In genomic region chrX:23667239-23668177, GRCh38 we compare ENCODE assay signal across 8 cellular contexts. TPM values are rescaled to one million over a fixed set of nuclear protein-coding genes. Genes with fewer than 3 reads are reported as not detected.
DNase-seq lines count a peak whose midpoint lies in the region; ATAC-seq and TF ChIP-seq lines count a peak whose summit lies in the region.

TSS of gene PRDX4 (plus strand) at chrX:23667493. CDS start at chrX:23667571, 78 bp downstream.

- no peaks in the 10 kb centered on the region for H3K9me3 ChIP-seq in neural cell (ENCODE audit: low read length)

- H3K4me2 ChIP-seq in GM23338 (peak within 1 kb of the TSS; percentile 76), neural cell (ENCODE audit: low read length) (peak within 1 kb of the TSS; percentile 51)

- no peak within 1 kb of the TSS for H2AFZ ChIP-seq in GM23338
- peak within 1 kb of the TSS; percentile 14 for H2AFZ ChIP-seq in neural cell (ENCODE audit: low read depth, low read length)

- no peak within 1 kb of the TSS for H3K27ac Mint-ChIP-seq in GM23338
- H3K27ac Mint-ChIP-seq in stimulated activated naive CD8-positive, alpha-beta T cell treated with anti-CD3 and anti-CD28 coated beads, Interleukin-15, amount 100 ng/mL, for 72 hours = peak within 1 kb of the TSS; percentile 95 to 97

- no peaks in the 10 kb centered on the region for H3F3A ChIP-seq in GM23338 (replicated peaks; ENCODE audit: low read depth)
- H3F3A ChIP-seq in neural cell (ENCODE audit: insufficient read depth, low read length, poor library complexity, severe bottlenecking) = no peaks in the 10 kb centered on the region

- TF ChIP-seq EP300 in neural cell (conservative IDR thresholded peaks at IDR 0.05; ENCODE audit: poor library complexity, severe bottlenecking) = no peak

- peak within 1 kb of the TSS; percentile 62 for H3K9ac ChIP-seq in neural cell (ENCODE audit: low read length)

- no peak within 1 kb of the TSS for H3K27ac ChIP-seq in GM23338 (ENCODE audit: low read depth)
- no peak within 1 kb of the TSS for H3K27ac ChIP-seq in neural cell (ENCODE audit: low read length)

- H3K4me1 Mint-ChIP-seq in GM23338 = peaks cover 14% of the 10 kb centered on the region
- H3K4me1 Mint-ChIP-seq in stimulated activated naive CD8-positive, alpha-beta T cell treated with anti-CD3 and anti-CD28 coated beads, Interleukin-15, amount 100 ng/mL, for 72 hours = peaks cover 34% of the 10 kb centered on the region

- peak; percentile 93 for ATAC-seq in GM23338
- ATAC-seq in stimulated activated naive CD8-positive, alpha-beta T cell treated with anti-CD3 and anti-CD28 coated beads, Interleukin-15, amount 100 ng/mL, for 72 hours = peak; percentile 75

- H4K20me1 ChIP-seq in GM23338 (replicated peaks; ENCODE audit: insufficient read depth) = no peaks in the 10 kb centered on the region
- no peaks in the 10 kb centered on the region for H4K20me1 ChIP-seq in neural cell (ENCODE audit: insufficient read depth)

- H3K4me3 ChIP-seq in GM23338 (peak within 1 kb of the TSS; percentile 48), neural cell (ENCODE audit: low read length) (peak within 1 kb of the TSS; percentile 80)

- H3K79me2 ChIP-seq in GM23338 (replicated peaks; ENCODE audit: insufficient read depth) = peaks cover 21% of the 10 kb centered on the region
- H3K79me2 ChIP-seq in neural cell (replicated peaks; ENCODE audit: insufficient read depth, low read length) = no peaks in the 10 kb centered on the region

- no peaks in the 10 kb centered on the region for H3K27me3 Mint-ChIP-seq in GM23338 (ENCODE audit: insufficient read depth, low read depth, poor library complexity)
- H3K27me3 Mint-ChIP-seq in stimulated activated naive CD8-positive, alpha-beta T cell treated with anti-CD3 and anti-CD28 coated beads, Interleukin-15, amount 100 ng/mL, for 72 hours = no peaks in the 10 kb centered on the region

- TF ChIP-seq CTCF in GM23338 (conservative IDR thresholded peaks at IDR 0.05; ENCODE audit: low read depth in 2 of 2) = no peak
- peak; percentile 33 for TF ChIP-seq CTCF in neural cell (IDR thresholded peaks at IDR 0.05; ENCODE audit: poor library complexity, severe bottlenecking)

- H3K9me2 ChIP-seq in GM23338 (ENCODE audit: insufficient read depth) = no peaks in the 10 kb centered on the region
- no peaks in the 10 kb centered on the region for H3K9me2 ChIP-seq in neural cell (ENCODE audit: insufficient read depth, low read length)

- peaks cover 6% of the 10 kb centered on the region for H3K4me1 ChIP-seq in GM23338 (ENCODE audit: insufficient read depth)

- TF ChIP-seq POLR2A in Raji (IDR thresholded peaks at IDR 0.05; ENCODE audit: insufficient read depth, low read depth, low read length) = peak; percentile 82

- H3K36me3 Mint-ChIP-seq in GM23338 (ENCODE audit: low read depth) = peaks cover under 1% of the 10 kb centered on the region; the same call in 2 of the 3 replicates

- H3K27me3 ChIP-seq in GM23338 (ENCODE audit: insufficient read depth) = no peaks in the 10 kb centered on the region
- no peaks in the 10 kb centered on the region for H3K27me3 ChIP-seq in neural cell (ENCODE audit: insufficient read depth, low read depth, low read length)

- no peaks in the 10 kb centered on the region for H3K9me3 Mint-ChIP-seq in GM23338
- H3K9me3 Mint-ChIP-seq in stimulated activated naive CD8-positive, alpha-beta T cell treated with anti-CD3 and anti-CD28 coated beads, Interleukin-15, amount 100 ng/mL, for 72 hours = no peaks in the 10 kb centered on the region

- peak within 1 kb of the TSS; percentile 78 for H3K4me3 Mint-ChIP-seq in GM23338
- H3K4me3 Mint-ChIP-seq in stimulated activated naive CD8-positive, alpha-beta T cell treated with anti-CD3 and anti-CD28 coated beads, Interleukin-15, amount 100 ng/mL, for 72 hours = peak within 1 kb of the TSS; percentile 90 to 95

- H3K36me3 ChIP-seq in GM23338 (ENCODE audit: insufficient read depth) (no peaks in the 10 kb centered on the region), neural cell (ENCODE audit: insufficient read depth, low read length) (no peaks in the 10 kb centered on the region)

- peak; percentile 8 for TF ChIP-seq RAD21 in neural cell (conservative IDR thresholded peaks at IDR 0.05)

- peak; percentile 89 for DNase-seq in Daoy (ENCODE audit: low read depth)
- DNase-seq in GM23338 (ENCODE audit: low spot score) = peak; percentile 69
- peak; percentile 83 for DNase-seq in LHCN-M2 (ENCODE audit: low read depth)
- peak; percentile 64 for DNase-seq in activated effector memory CD4-positive, alpha-beta T cell treated with Interleukin-2 at 50 U/mL for 16 hours
- DNase-seq in fibroblast of the conjunctiva (ENCODE audit: low read depth) = peak; percentile 77
- peak; percentile 68 to 76 for DNase-seq in stimulated activated naive CD8-positive, alpha-beta T cell treated with anti-CD3 and anti-CD28 coated beads, Interleukin-15, amount 100 ng/mL, for 72 hours

TF ChIP-seq in GM23338, 12 proteins besides CTCF, POLR2A, EP300 and RAD21:
- TF ChIP-seq POLR2AphosphoS5 (IDR thresholded peaks at IDR 0.05; ENCODE audit: low read depth) = peak; percentile 43; the same call in 1 of the 2 replicates
- 0 out of 2 replicates have a peak, but pooled peaks have one; percentile 20 for TF ChIP-seq CREB1 (CRISPR knock-in tag; IDR thresholded peaks at IDR 0.05; ENCODE audit: low read depth)
- TF ChIP-seq STAT1 (IDR thresholded peaks at IDR 0.05; ENCODE audit: unreplicated experiment) = no peak

TF ChIP-seq in neural cell, 6 proteins besides CTCF, POLR2A, EP300 and RAD21:
- TF ChIP-seq POLR2AphosphoS5 (IDR thresholded peaks at IDR 0.05) (peak; percentile 28), SMC3 (conservative IDR thresholded peaks at IDR 0.05; ENCODE audit: poor library complexity) (no peak), MXI1 (conservative IDR thresholded peaks at IDR 0.05; ENCODE audit: poor library complexity, severe bottlenecking) (peak; percentile 58), TAF1 (IDR thresholded peaks at IDR 0.05; ENCODE audit: low read depth) (no peak), REST (IDR thresholded peaks at IDR 0.05; ENCODE audit: borderline replicate concordance) (no peak), EZH2 (IDR thresholded peaks at IDR 0.05; ENCODE audit: borderline replicate concordance, insufficient read depth, low read length, poor library complexity, severe bottlenecking) (no peak)
TF ChIP-seq in neural cell: peak in this region for 2.

RNA-seq across cellular contexts. Expression of gene PRDX4, which starts in this region (rescaled TPM):
- 208 and 222 TPM in 2 replicates for total RNA-seq in Daoy (2014; rRNA removed; shearing (Covaris generic))
- 101 and 139 TPM in 2 replicates for total RNA-seq in GM23338 (2014; rRNA removed; shearing (Covaris generic))
- polyA plus RNA-seq in GM23338 (2016; fragmentation: Nextera tagmentation; extraction: Ambion mirVana) (101 and 103 TPM in 2 replicates), neural cell (75.5 and 83.2 TPM in 2 replicates)
- total RNA-seq in LHCN-M2 (2014; rRNA removed) = 226 and 239 TPM in 2 replicates
- 131 TPM for polyA plus RNA-seq in LHCN-M2 (2012)
- polyA minus RNA-seq in neural cell = 26.5 and 29.8 TPM in 2 replicates
